8 cellular contexts compared by ENCODE assay signal in the genomic region with DNA sequence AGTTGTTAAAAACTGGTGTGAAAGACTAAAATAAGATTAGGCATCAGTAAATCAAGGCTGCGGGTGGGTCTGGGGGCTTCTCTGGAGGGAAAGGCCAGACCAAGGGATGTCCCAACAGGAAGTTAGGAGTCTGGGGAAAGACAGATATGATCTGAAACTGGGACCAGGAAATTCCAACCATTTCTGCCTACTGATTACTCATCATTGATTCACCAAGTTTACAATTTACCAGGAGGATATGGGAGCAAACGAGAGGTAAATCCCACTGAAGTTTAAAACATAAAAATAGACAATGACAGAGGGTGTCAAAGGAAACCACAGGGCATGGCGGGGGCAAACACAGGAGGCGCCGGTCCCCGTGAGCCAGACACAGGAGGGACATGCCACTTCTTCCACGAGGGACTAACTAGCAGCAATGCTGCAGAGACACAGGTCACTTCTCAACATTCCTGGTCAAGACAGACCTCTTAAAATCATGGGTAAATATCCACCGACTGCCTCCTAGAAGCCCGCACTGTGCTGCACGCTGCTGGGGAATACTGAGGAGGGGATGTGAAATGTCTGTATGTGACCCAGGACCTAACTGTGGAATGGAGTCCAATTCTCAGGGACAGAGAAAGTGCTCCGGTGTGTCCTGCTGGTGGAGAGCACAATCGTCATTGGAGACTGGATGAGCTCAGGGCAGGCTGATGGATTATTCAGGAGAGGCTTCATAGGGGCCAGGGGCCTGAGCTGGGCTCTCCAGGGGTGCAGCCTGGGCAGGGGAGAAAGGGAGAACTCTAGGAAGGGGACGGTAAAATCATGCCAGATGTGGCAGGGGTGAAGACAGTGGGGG.
DNase-seq lines count a peak whose midpoint lies in the region; ATAC-seq and TF ChIP-seq lines count a peak whose summit lies in the region.
"Had no signal": no experiment of that assay in that cellular context is flagged by ENCODE, and none has a peak within 500 bp of the region (broad histone marks: within the 10 kb centered on the region; RNA-seq: fewer than 3 reads in every experiment).

No MANE protein-coding gene starts in this region.

- no peak overlapping the region for H2BK5ac ChIP-seq in H9 (ENCODE audit: insufficient read length, low read length)

- CTCF ChIA-PET in activated CD4-positive, alpha-beta memory T cell treated with anti-CD3 and anti-CD28 coated beads for 36 hours (lab: Charles Lee), result interaction anchor here (1.8 kb wide), 1 partner anchor 10 kb away, joined by 7 read pairs; no protein-coding TSS in a partner anchor

- peaks cover 20 to 21% of the 10 kb centered on the region in 2 experiments for H3K4me1 Mint-ChIP-seq in H9
- peaks cover 59% of the 10 kb centered on the region for H3K4me1 Mint-ChIP-seq in activated CD4-positive, alpha-beta memory T cell treated with anti-CD3 and anti-CD28 coated beads for 36 hours (ENCODE audit: low read depth)
- H3K4me1 Mint-ChIP-seq in stimulated activated memory B cell treated with anti-CD40 and anti-IgM and Interleukin-4, amounts not matched to agents 10 μg/mL and 1 μg/mL and 100 μg/mL, for 72 hours, result peaks cover 18% of the 10 kb centered on the region

- H3K4me1 ChIP-seq in H9 (ENCODE audit: insufficient read depth, low read length), result no peaks in the 10 kb centered on the region

- peaks cover 0 to 4% (median 0%) of the 10 kb centered on the region in 3 experiments; a peak in 2 of 7 replicates for H3K36me3 Mint-ChIP-seq in H9 (ENCODE audit: insufficient read depth in 1 of 3, low read depth in 3 of 3)
- peaks cover 78% of the 10 kb centered on the region for H3K36me3 Mint-ChIP-seq in activated CD4-positive, alpha-beta memory T cell treated with anti-CD3 and anti-CD28 coated beads for 36 hours
- H3K36me3 Mint-ChIP-seq in stimulated activated memory B cell treated with anti-CD40 and anti-IgM and Interleukin-4, amounts not matched to agents 10 μg/mL and 1 μg/mL and 100 μg/mL, for 72 hours, result peaks cover 62% of the 10 kb centered on the region

- no peak overlapping the region for H3K4me3 ChIP-seq in fibroblast of mammary gland (ENCODE audit: control insufficient read depth, low read depth, low read length)

- H3K14ac ChIP-seq in H9 (ENCODE audit: insufficient read depth, low read length), result no peak overlapping the region; the same call in 1 of the 2 replicates

- H3K27me3 Mint-ChIP-seq in H9 (ENCODE audit: low read depth), result no peaks in the 10 kb centered on the region
- no peaks in the 10 kb centered on the region for H3K27me3 Mint-ChIP-seq in activated CD4-positive, alpha-beta memory T cell treated with anti-CD3 and anti-CD28 coated beads for 36 hours
- no peaks in the 10 kb centered on the region for H3K27me3 Mint-ChIP-seq in stimulated activated memory B cell treated with anti-CD40 and anti-IgM and Interleukin-4, amounts not matched to agents 10 μg/mL and 1 μg/mL and 100 μg/mL, for 72 hours

- no peak overlapping the region for H3K23ac ChIP-seq in H9 (ENCODE audit: insufficient read length, low read depth, low read length)

- no peak for ATAC-seq in stimulated activated memory B cell treated with anti-CD40 and anti-IgM and Interleukin-4, amounts not matched to agents 10 μg/mL and 1 μg/mL and 100 μg/mL, for 72 hours
- no peak for ATAC-seq in GM19397 (IDR thresholded peaks at IDR 0.05; ENCODE audit: unreplicated experiment)

- no peak overlapping the region for H4K5ac ChIP-seq in H9 (ENCODE audit: insufficient read length, low read depth, low read length)

- H3K4ac ChIP-seq in H9 (ENCODE audit: low read depth, low read length), result no peak overlapping the region

- H3K18ac ChIP-seq in H9 (ENCODE audit: insufficient read length, low read depth, low read length), result no peak overlapping the region

- peak overlapping the region in 2 of 3 experiments; percentile 78 to 90; a peak in 4 of 7 replicates for H3K27ac Mint-ChIP-seq in H9
- peak overlapping the region; percentile 87 for H3K27ac Mint-ChIP-seq in activated CD4-positive, alpha-beta memory T cell treated with anti-CD3 and anti-CD28 coated beads for 36 hours
- peak overlapping the region; percentile 70 for H3K27ac Mint-ChIP-seq in stimulated activated memory B cell treated with anti-CD40 and anti-IgM and Interleukin-4, amounts not matched to agents 10 μg/mL and 1 μg/mL and 100 μg/mL, for 72 hours

- no peak for DNase-seq in H9
- DNase-seq in activated CD4-positive, alpha-beta memory T cell treated with anti-CD3 and anti-CD28 coated beads for 36 hours, result no peak
- peak; percentile 86 for DNase-seq in fibroblast of mammary gland (ENCODE audit: low read depth)
- DNase-seq in NCI-H510A (lab: John Stamatoyannopoulos, UW), result no peak
- no peak for DNase-seq in NK-92 treated with Interleukin-12 subunit alpha and Interleukin-12 subunit beta, amount 100 ng/mL, for 24 hours (lab: John Stamatoyannopoulos, UW)
- DNase-seq: H7 had no signal

- no peak overlapping the region for H4K8ac ChIP-seq in H9 (replicated peaks; ENCODE audit: insufficient read length, low read depth, low read length)

- no peak overlapping the region for H2BK15ac ChIP-seq in H9 (ENCODE audit: low read depth, low read length)

- POLR2A ChIA-PET in activated CD4-positive, alpha-beta memory T cell treated with anti-CD3 and anti-CD28 coated beads for 36 hours (lab: Charles Lee), result interaction anchor here (0.6 kb wide), 1 partner anchor 12 kb away, joined by 4 read pairs; no protein-coding TSS in a partner anchor

- no peak overlapping the region for H3K56ac ChIP-seq in H9 (ENCODE audit: insufficient read length, low read depth, low read length)

- no peak overlapping the region for H4K91ac ChIP-seq in H9 (ENCODE audit: insufficient read length, low read depth, low read length)

- H3K23me2 ChIP-seq in H9 (ENCODE audit: insufficient read length, low read depth, low read length, poor library complexity, severe bottlenecking), result no peaks in the 10 kb centered on the region

- no peak overlapping the region for H3K27ac ChIP-seq in H9 (ENCODE audit: insufficient read length, low read depth, low read length)

- no peaks in the 10 kb centered on the region for H3K79me1 ChIP-seq in H9 (ENCODE audit: insufficient read depth, low read depth, low read length, poor library complexity, severe bottlenecking)

- H3K4me3 Mint-ChIP-seq in H9, result no peak overlapping the region
- peak overlapping the region; percentile 20 for H3K4me3 Mint-ChIP-seq in activated CD4-positive, alpha-beta memory T cell treated with anti-CD3 and anti-CD28 coated beads for 36 hours
- no peak overlapping the region for H3K4me3 Mint-ChIP-seq in stimulated activated memory B cell treated with anti-CD40 and anti-IgM and Interleukin-4, amounts not matched to agents 10 μg/mL and 1 μg/mL and 100 μg/mL, for 72 hours

- H3K9ac ChIP-seq in H9 (ENCODE audit: extremely low read depth, insufficient read length, low read length), result no peak overlapping the region

- no peaks in the 10 kb centered on the region for H3K27me3 ChIP-seq in H9 (ENCODE audit: insufficient read depth, low read length)

- no CpG with 5 or more reads among the region's 13 CpGs for WGBS in H9 (ENCODE audit: extremely low coverage, insufficient read length, low lambda C conversion rate)

- no peak overlapping the region for H2AK5ac ChIP-seq in H9 (ENCODE audit: insufficient read length, low read length)

- TF ChIP-seq CTCF in H9 (conservative IDR thresholded peaks at IDR 0.05) (no peak), fibroblast of mammary gland (conservative IDR thresholded peaks at IDR 0.05; ENCODE audit: control insufficient read depth, insufficient read depth, low read depth, low read length) (no peak)

- no peak overlapping the region for H2AFZ ChIP-seq in H9 (ENCODE audit: low read length)

- H3K79me2 ChIP-seq in H9 (ENCODE audit: insufficient read depth, low read length), result no peaks in the 10 kb centered on the region

- H4K20me1 ChIP-seq in H9 (ENCODE audit: control insufficient read depth, insufficient read depth, insufficient read length), result no peaks in the 10 kb centered on the region

- no peak overlapping the region for H2BK12ac ChIP-seq in H9 (ENCODE audit: insufficient read length, low read depth, low read length)

- H3K4me2 ChIP-seq in H9 (ENCODE audit: insufficient read depth, insufficient read length, low read length), result no peak overlapping the region

- H3K9me3 ChIP-seq in H9 (ENCODE audit: control insufficient read depth, low read depth, low read length), result no peaks in the 10 kb centered on the region

- H3K9me3 Mint-ChIP-seq in H9, result no peaks in the 10 kb centered on the region
- H3K9me3 Mint-ChIP-seq in activated CD4-positive, alpha-beta memory T cell treated with anti-CD3 and anti-CD28 coated beads for 36 hours, result no peaks in the 10 kb centered on the region
- H3K9me3 Mint-ChIP-seq in stimulated activated memory B cell treated with anti-CD40 and anti-IgM and Interleukin-4, amounts not matched to agents 10 μg/mL and 1 μg/mL and 100 μg/mL, for 72 hours, result no peaks in the 10 kb centered on the region

- H3T11ph ChIP-seq in H9 (ENCODE audit: low read length), result no peak overlapping the region

- H2BK20ac ChIP-seq in H9 (ENCODE audit: low read depth, low read length, poor library complexity, severe bottlenecking), result no peak overlapping the region

- H2BK120ac ChIP-seq in H9 (ENCODE audit: low read depth, low read length, poor library complexity, severe bottlenecking), result no peak overlapping the region

- intact Hi-C loops in activated CD4-positive, alpha-beta memory T cell treated with anti-CD3 and anti-CD28 coated beads for 36 hours (cut with micrococcal nuclease), result no loop called here
